ENCODE assay signal across 19 cellular contexts in genomic region chr12:109987615-109988014, GRCh38. TPM values are rescaled to one million over a fixed set of nuclear protein-coding genes. Genes with fewer than 3 reads are reported as not detected.
A peak's percentile ranks its signal among the peaks of the same experiment; 100 is the strongest.
DNase-seq lines count a peak whose midpoint lies in the region; ATAC-seq and TF ChIP-seq lines count a peak whose summit lies in the region.
"Had no signal": no experiment of that assay in that cellular context is flagged by ENCODE, and none has a peak within 500 bp of the region (broad histone marks: within the 10 kb centered on the region; RNA-seq: fewer than 3 reads in every experiment).

No MANE protein-coding gene starts in this region.

- peaks cover 48% of the 10 kb centered on the region for H3K36me3 Mint-ChIP-seq in T-helper 1 cell treated with Interleukin-12 subunit alpha and Interleukin-12 subunit beta and Interleukin-4 antibody, amounts not matched to agents 30 μg/mL and 1 μg/mL, for 36 hours (ENCODE audit: low read depth)
- peaks cover 53% of the 10 kb centered on the region for H3K36me3 Mint-ChIP-seq in activated naive CD8-positive, alpha-beta T cell treated with anti-CD3 and anti-CD28 coated beads, Interleukin-2, amount 50 U/mL, for 24 hours (ENCODE audit: low read depth)

- DNase-seq in activated CD4-positive, alpha-beta T cell treated with anti-CD3 and anti-CD28 coated beads for 48 hours = peak; percentile 48
- DNase-seq in activated CD4-positive, alpha-beta T cell treated with anti-CD3 and anti-CD28 coated beads, Interleukin-2, amount 50 U/mL, for 1 hour = no peak
- no peak for DNase-seq in AG04450 (ENCODE audit: low read depth, low spot score)
- no peak for DNase-seq in activated naive CD8-positive, alpha-beta T cell treated with anti-CD3 and anti-CD28 coated beads, Interleukin-2, amount 50 U/mL, for 24 hours
- DNase-seq in psoas muscle = no peak
- DNase-seq: activated effector memory CD4-positive, alpha-beta T cell treated with Interleukin-2 at 50 U/mL for 16 hours; Calu3; central memory CD4-positive, alpha-beta T cell; heart right ventricle; MM.1S; NCI-H1436; NCI-H2171; NCI-H526 treated with DMSO at 0.1 percent for 48 hours; stimulated activated CD4-positive, alpha-beta T cell treated with anti-CD3 and anti-CD28 coated beads, Interleukin-2, amount 100 ng/mL, for 48 hours had no signal

- no peaks in the 10 kb centered on the region for H3K9me3 ChIP-seq in AG04450 (ENCODE audit: control insufficient read depth, insufficient read depth, low read length)
- no peaks in the 10 kb centered on the region for H3K9me3 ChIP-seq in psoas muscle
- H3K9me3 ChIP-seq: ascending aorta, BLaER1, heart right ventricle had no signal

- H3K27me3 ChIP-seq in AG04450 (ENCODE audit: control insufficient read depth, insufficient read depth, low read length) = no peaks in the 10 kb centered on the region
- H3K27me3 ChIP-seq in psoas muscle (ENCODE audit: insufficient read depth in 3 of 3, low read length in 2 of 3) = no peaks in the 10 kb centered on the region
- H3K27me3 ChIP-seq: ascending aorta, BLaER1, heart right ventricle had no signal

- 92 to 95% (median 94%) methylated on average over 8 of the region's 8 CpGs for WGBS in psoas muscle, 3 donors

- no peaks in the 10 kb centered on the region for H3K9me3 Mint-ChIP-seq in T-helper 1 cell treated with Interleukin-12 subunit alpha and Interleukin-12 subunit beta and Interleukin-4 antibody, amounts not matched to agents 30 μg/mL and 1 μg/mL, for 36 hours
- no peaks in the 10 kb centered on the region for H3K9me3 Mint-ChIP-seq in activated naive CD8-positive, alpha-beta T cell treated with anti-CD3 and anti-CD28 coated beads, Interleukin-2, amount 50 U/mL, for 24 hours

- H3K4me1 Mint-ChIP-seq in T-helper 1 cell treated with Interleukin-12 subunit alpha and Interleukin-12 subunit beta and Interleukin-4 antibody, amounts not matched to agents 30 μg/mL and 1 μg/mL, for 36 hours (ENCODE audit: low read depth) = peaks cover 45% of the 10 kb centered on the region
- peaks cover 52% of the 10 kb centered on the region for H3K4me1 Mint-ChIP-seq in activated naive CD8-positive, alpha-beta T cell treated with anti-CD3 and anti-CD28 coated beads, Interleukin-2, amount 50 U/mL, for 24 hours

- ATAC-seq in activated naive CD8-positive, alpha-beta T cell treated with anti-CD3 and anti-CD28 coated beads, Interleukin-2, amount 50 U/mL, for 24 hours = peak; percentile 77
- ATAC-seq in HG02763 (IDR thresholded peaks at IDR 0.05; ENCODE audit: unreplicated experiment) (no peak), psoas muscle (no peak), GM21619 (IDR thresholded peaks at IDR 0.05; ENCODE audit: unreplicated experiment) (no peak)
- ATAC-seq: heart right ventricle had no signal

- H3K4me3 ChIP-seq in AG04450 (ENCODE audit: low read depth, low read length) (no peak overlapping the region), psoas muscle (no peak overlapping the region)
- H3K4me3 ChIP-seq: ascending aorta, BLaER1, heart right ventricle had no signal

- intact Hi-C loops in psoas muscle (cut with DNase I) = no loop called here

- H3K4me1 ChIP-seq in psoas muscle = peaks cover 9% of the 10 kb centered on the region
- H3K4me1 ChIP-seq: ascending aorta, BLaER1 had no signal

- no peaks in the 10 kb centered on the region for H3K27me3 Mint-ChIP-seq in T-helper 1 cell treated with Interleukin-12 subunit alpha and Interleukin-12 subunit beta and Interleukin-4 antibody, amounts not matched to agents 30 μg/mL and 1 μg/mL, for 36 hours (ENCODE audit: low read depth)
- no peaks in the 10 kb centered on the region for H3K27me3 Mint-ChIP-seq in activated naive CD8-positive, alpha-beta T cell treated with anti-CD3 and anti-CD28 coated beads, Interleukin-2, amount 50 U/mL, for 24 hours

- CTCF ChIA-PET in AG04450 (lab: Charles Lee) = no interaction called here

- TF ChIP-seq CTCF in AG04450 (IDR thresholded peaks at IDR 0.05; ENCODE audit: low read depth, low read length) (no peak), psoas muscle (IDR thresholded peaks at IDR 0.05) (no peak)

- H3K4me3 Mint-ChIP-seq in T-helper 1 cell treated with Interleukin-12 subunit alpha and Interleukin-12 subunit beta and Interleukin-4 antibody, amounts not matched to agents 30 μg/mL and 1 μg/mL, for 36 hours = no peak overlapping the region
- H3K4me3 Mint-ChIP-seq in activated naive CD8-positive, alpha-beta T cell treated with anti-CD3 and anti-CD28 coated beads, Interleukin-2, amount 50 U/mL, for 24 hours = no peak overlapping the region

- peak overlapping the region; percentile 57 for H3K27ac Mint-ChIP-seq in T-helper 1 cell treated with Interleukin-12 subunit alpha and Interleukin-12 subunit beta and Interleukin-4 antibody, amounts not matched to agents 30 μg/mL and 1 μg/mL, for 36 hours
- H3K27ac Mint-ChIP-seq in activated naive CD8-positive, alpha-beta T cell treated with anti-CD3 and anti-CD28 coated beads, Interleukin-2, amount 50 U/mL, for 24 hours = peak overlapping the region; percentile 68

- peaks cover 0 to 93% of the 10 kb centered on the region in 2 donors for H3K36me3 ChIP-seq in psoas muscle (ENCODE audit: insufficient read depth in 1 of 2, low read depth in 1 of 2)

- POLR2A ChIA-PET in AG04450 (lab: Yijun Ruan, JAX) = no interaction called here

- H3K27ac ChIP-seq in AG04450 (ENCODE audit: low read depth, low read length) (peak overlapping the region; percentile 87), psoas muscle (no peak overlapping the region)
- H3K27ac ChIP-seq: ascending aorta, BLaER1 had no signal

RNA-seq across cellular contexts. Expression of gene GIT2, which starts 8.6 kb away (rescaled TPM):
- 57.9 and 62.0 TPM in 2 replicates for polyA plus RNA-seq in AG04450 (2011; rRNA removed)
- 69.9 and 70.6 TPM in 2 replicates for polyA minus RNA-seq in AG04450 (2011; rRNA and poly(A)+ RNA removed)
- total RNA-seq in psoas muscle = 10 to 100 TPM; 17.5 to 29.7 (median 26.4) TPM
- polyA plus RNA-seq in psoas muscle = 10 to 100 TPM; 10.8 to 20.3 (median 13.3) TPM

RNA-seq across cellular contexts. Expression of gene ANKRD13A, which starts 11.6 kb away (rescaled TPM):
- 202 and 246 TPM in 2 replicates for polyA plus RNA-seq in AG04450 (2011; rRNA removed)
- 206 and 257 TPM in 2 replicates for polyA minus RNA-seq in AG04450 (2011; rRNA and poly(A)+ RNA removed)
- 10 to 100 TPM in 2 of 4 donors, 1 to 10 TPM in 2; 8.7 to 16.3 (median 11.7) TPM for total RNA-seq in psoas muscle
- 1 to 10 TPM; 6.8 to 9.0 (median 7.4) TPM for polyA plus RNA-seq in psoas muscle

Comparison
In these comparisons a context has a peak if more than half of its experiments do, and no peak if none do; other contexts are left out.
1. RNA of gene ANKRD13A, which starts 11.6 kb away (polyA plus RNA-seq): 202 to 246 TPM in AG04450; 6.8 to 9.0 TPM in psoas muscle; every median in the first group is over 10 times any median in the second.